Comparison of ENCODE assay signal across 21 cellular contexts in genomic region chr5:143029293-143029692, GRCh38.
"Had no signal": no experiment of that assay in that cellular context is flagged by ENCODE, and none has a peak within 500 bp of the region (broad histone marks: within the 10 kb centered on the region; RNA-seq: fewer than 3 reads in every experiment).

No MANE protein-coding gene starts in this region.

- H3K4me1 ChIP-seq: adrenal gland, ascending aorta, testis, vagina had no signal

- H3K27me3 Mint-ChIP-seq: naive thymus-derived CD4-positive, alpha-beta T cell; type B pancreatic cell had no signal

- H3K4me3 Mint-ChIP-seq: type B pancreatic cell had no signal

- H3K27me3 ChIP-seq: adrenal gland, ascending aorta, brain microvascular endothelial cell, left lung, testis, vagina had no signal

- H3K27ac ChIP-seq: adrenal gland, ascending aorta, brain microvascular endothelial cell, left lung, psoas muscle, testis, vagina had no signal

- H3K4me3 ChIP-seq: adrenal gland, ascending aorta, left lung, lung, psoas muscle, testis, vagina had no signal

- H3K36me3 ChIP-seq: adrenal gland, ascending aorta, brain microvascular endothelial cell, vagina had no signal

- H3K9me3 Mint-ChIP-seq: naive thymus-derived CD4-positive, alpha-beta T cell; type B pancreatic cell had no signal

- H3K27ac Mint-ChIP-seq: type B pancreatic cell had no signal

- H3K9me3 ChIP-seq: adrenal gland, ascending aorta, left lung, psoas muscle, testis, vagina had no signal

- DNase-seq: activated CD4-positive, alpha-beta T cell treated with anti-CD3 and anti-CD28 coated beads for 1 hour; activated CD4-positive, alpha-beta T cell treated with anti-CD3 and anti-CD28 coated beads, Interleukin-2, amount 50 U/mL, for 4 hours; activated gamma-delta T cell; activated naive CD4-positive, alpha-beta T cell treated with anti-CD3 and anti-CD28 coated beads, Interleukin-2, amount 50 U/mL, for 16 hours; activated T-cell treated with anti-CD3 and anti-CD28 coated beads for 4 hours; adrenal gland; brain microvascular endothelial cell; caudate nucleus; effector memory CD4-positive, alpha-beta T cell; foreskin melanocyte; left lung; naive thymus-derived CD4-positive, alpha-beta T cell; psoas muscle; right cardiac atrium; stimulated activated CD4-positive, alpha-beta T cell treated with anti-CD3 and anti-CD28 coated beads, Interleukin-1b, Interleukin-23, amount 100 ng/mL, for 48 hours; testis had no signal

- ATAC-seq: esophagus mucosa; left lung; naive thymus-derived CD4-positive, alpha-beta T cell; psoas muscle; right cardiac atrium had no signal
